Comparison of ENCODE assay signal across 1 cellular context in genomic region chr16:88110875-88111494, GRCh38.
TF ChIP-seq lines count a peak whose summit lies in the region.

No MANE protein-coding gene starts in this region.

TF ChIP-seq in K562, 482 proteins besides CTCF, POLR2A, EP300 and RAD21:
- peak; percentile 12; the same call in 1 of the 2 replicates for TF ChIP-seq VEZF1 (CRISPR knock-in tag; IDR thresholded peaks at IDR 0.05)
